Comparison of ENCODE assay signal across 25 cellular contexts in genomic region chr5:134387443-134387842, GRCh38.
"Had no signal": no experiment of that assay in that cellular context is flagged by ENCODE, and none has a peak within 500 bp of the region (broad histone marks: within the 10 kb centered on the region; RNA-seq: fewer than 3 reads in every experiment).

No MANE protein-coding gene starts in this region.

- H3K4me3 ChIP-seq: dorsolateral prefrontal cortex, gastrocnemius medialis, lung, neural progenitor cell, prostate gland, right atrium auricular region, sigmoid colon, suprapubic skin, transverse colon, upper lobe of right lung, uterus had no signal

- H3K36me3 ChIP-seq: uterus had no signal

- H3K9me3 ChIP-seq: gastrocnemius medialis, prostate gland, right atrium auricular region, sigmoid colon, suprapubic skin, transverse colon, upper lobe of right lung, uterus had no signal

- H3K27me3 Mint-ChIP-seq: memory B cell; naive thymus-derived CD4-positive, alpha-beta T cell; stimulated activated naive CD8-positive, alpha-beta T cell treated with anti-CD3 and anti-CD28 coated beads, Interleukin-15, amount 100 ng/mL, for 72 hours had no signal

- H3K27ac Mint-ChIP-seq: memory B cell; mesothelial cell of epicardium; nephron; neural progenitor cell; stimulated activated effector memory CD8-positive, alpha-beta T cell treated with anti-CD3 and anti-CD28 coated beads, Interleukin-12 subunit alpha, Interleukin-12 subunit beta, amount 100 ng/mL, for 72 hours; stimulated activated naive CD8-positive, alpha-beta T cell treated with anti-CD3 and anti-CD28 coated beads, Interleukin-15, amount 100 ng/mL, for 72 hours had no signal

- H3K4me3 Mint-ChIP-seq: memory B cell; mesothelial cell of epicardium; naive thymus-derived CD4-positive, alpha-beta T cell; nephron; neural progenitor cell; stimulated activated effector memory CD8-positive, alpha-beta T cell treated with anti-CD3 and anti-CD28 coated beads, Interleukin-12 subunit alpha, Interleukin-12 subunit beta, amount 100 ng/mL, for 72 hours; stimulated activated naive CD8-positive, alpha-beta T cell treated with anti-CD3 and anti-CD28 coated beads, Interleukin-15, amount 100 ng/mL, for 72 hours had no signal

- H3K4me1 Mint-ChIP-seq: mesothelial cell of epicardium, nephron, neural progenitor cell had no signal

- DNase-seq: dorsolateral prefrontal cortex; effector CD4-positive, alpha-beta T cell; foreskin fibroblast; gastrocnemius medialis; head of caudate nucleus; naive thymus-derived CD4-positive, alpha-beta T cell; nucleus accumbens; sigmoid colon; stimulated activated CD4-positive, alpha-beta T cell treated with anti-CD3 and anti-CD28 coated beads, Interleukin-2, amount 100 ng/mL, for 24 hours; stimulated activated CD4-positive, alpha-beta T cell treated with anti-CD3 and anti-CD28 coated beads, Interleukin-4, amount 100 ng/mL, for 24 hours; stimulated activated naive CD8-positive, alpha-beta T cell treated with anti-CD3 and anti-CD28 coated beads, Interleukin-15, amount 100 ng/mL, for 72 hours; transverse colon; upper lobe of right lung; uterus had no signal

- H3K9me3 Mint-ChIP-seq: memory B cell; mesothelial cell of epicardium; nephron; neural progenitor cell; stimulated activated effector memory CD8-positive, alpha-beta T cell treated with anti-CD3 and anti-CD28 coated beads, Interleukin-12 subunit alpha, Interleukin-12 subunit beta, amount 100 ng/mL, for 72 hours; stimulated activated naive CD8-positive, alpha-beta T cell treated with anti-CD3 and anti-CD28 coated beads, Interleukin-15, amount 100 ng/mL, for 72 hours had no signal

- H3K4me1 ChIP-seq: gastrocnemius medialis, neural progenitor cell, prostate gland, right atrium auricular region, suprapubic skin, transverse colon, upper lobe of right lung, uterus had no signal

- H3K27ac ChIP-seq: dorsolateral prefrontal cortex, epithelial cell of prostate, gastrocnemius medialis, neural progenitor cell, prostate gland, right atrium auricular region, sigmoid colon, suprapubic skin, transverse colon, upper lobe of right lung, uterus had no signal

- H3K27me3 ChIP-seq: dorsolateral prefrontal cortex, gastrocnemius medialis, neural progenitor cell, right atrium auricular region, sigmoid colon, suprapubic skin, transverse colon, upper lobe of right lung, uterus had no signal

- ATAC-seq: esophagus mucosa; gastrocnemius medialis; naive thymus-derived CD4-positive, alpha-beta T cell; stimulated activated effector memory CD8-positive, alpha-beta T cell treated with anti-CD3 and anti-CD28 coated beads, Interleukin-12 subunit alpha, Interleukin-12 subunit beta, amount 100 ng/mL, for 72 hours; stimulated activated naive CD8-positive, alpha-beta T cell treated with anti-CD3 and anti-CD28 coated beads, Interleukin-15, amount 100 ng/mL, for 72 hours; upper lobe of right lung had no signal
